2 cellular contexts compared by ENCODE assay signal in genomic region chr5:62565740-62566139, GRCh38.
TF ChIP-seq lines count a peak whose summit lies in the region.

No MANE protein-coding gene starts in this region.

TF ChIP-seq in HEK293, 187 proteins besides CTCF, POLR2A, EP300 and RAD21:
- TF ChIP-seq ZNF146 (tag by site-specific recombination; IDR thresholded peaks at IDR 0.05) (peak; percentile 85), ZNF202 (tag by site-specific recombination; IDR thresholded peaks at IDR 0.05; ENCODE audit: borderline replicate concordance) (0 out of 2 replicates have a peak, but pooled peaks have one; percentile 12)

TF ChIP-seq in K562, 482 proteins besides CTCF, POLR2A, EP300 and RAD21:
- peak; percentile 66 for TF ChIP-seq ZNF146 (CRISPR knock-in tag; IDR thresholded peaks at IDR 0.05; ENCODE audit: unreplicated experiment)
